Comparison of ENCODE assay signal across 13 cellular contexts in the genomic region with DNA sequence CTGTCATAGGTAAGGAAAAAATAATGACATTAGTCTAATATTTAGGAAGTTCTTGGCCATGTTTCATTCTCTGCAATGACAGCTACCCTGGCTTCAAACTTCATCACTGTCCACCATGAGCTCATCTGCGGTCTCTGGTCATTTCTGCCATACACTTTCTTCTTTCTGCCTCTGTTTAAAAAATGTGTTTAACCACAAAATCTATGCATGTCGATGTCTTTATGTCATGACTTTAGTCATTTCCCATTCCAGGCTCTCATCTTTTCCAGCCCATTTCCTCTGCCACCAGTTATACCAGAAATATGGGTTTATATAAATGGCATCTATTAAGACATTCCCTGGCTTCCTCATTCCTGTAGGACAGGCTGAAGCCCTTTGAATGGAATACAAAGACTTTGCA.
DNase-seq lines count a peak whose midpoint lies in the region; ATAC-seq, FAIRE-seq and TF ChIP-seq lines count a peak whose summit lies in the region.
"Had no signal": no experiment of that assay in that cellular context is flagged by ENCODE, and none has a peak within 500 bp of the region (broad histone marks: within the 10 kb centered on the region; RNA-seq: fewer than 3 reads in every experiment).

No MANE protein-coding gene starts in this region.

- no peak overlapping the region for H3K4me3 Mint-ChIP-seq in astrocyte (ENCODE audit: unreplicated experiment)
- H3K4me3 Mint-ChIP-seq: T-helper 17 cell had no signal

- H3K27me3 Mint-ChIP-seq in astrocyte (ENCODE audit: low read depth, unreplicated experiment), result no peaks in the 10 kb centered on the region
- H3K27me3 Mint-ChIP-seq: progenitor cell of endocrine pancreas had no signal

- H3K9me3 ChIP-seq in astrocyte (ENCODE audit: insufficient read depth, low read depth, low read length), result no peaks in the 10 kb centered on the region

- no peaks in the 10 kb centered on the region for H4K20me1 ChIP-seq in astrocyte (ENCODE audit: insufficient read depth, low read length)

- no peak for TF ChIP-seq CTCF in AG10803 (conservative IDR thresholded peaks at IDR 0.05; ENCODE audit: low read length)
- no peak for TF ChIP-seq CTCF in astrocyte (IDR thresholded peaks at IDR 0.05; ENCODE audit: insufficient read depth, low read depth, low read length)

- H3K4me3 ChIP-seq in AG10803 (ENCODE audit: low read length), result no peak overlapping the region
- H3K4me3 ChIP-seq in astrocyte (ENCODE audit: insufficient read depth, low read depth, low read length), result no peak overlapping the region

- H3K27me3 ChIP-seq in astrocyte (ENCODE audit: insufficient read depth, low read length), result no peaks in the 10 kb centered on the region

- no peak overlapping the region for H2AFZ ChIP-seq in astrocyte (ENCODE audit: low read depth, low read length)

- peaks cover 25% of the 10 kb centered on the region for H3K4me1 ChIP-seq in astrocyte (ENCODE audit: insufficient read depth, low read length)

- peaks cover 24% of the 10 kb centered on the region for H3K4me1 Mint-ChIP-seq in astrocyte (ENCODE audit: low read depth, unreplicated experiment)

- DNase-seq in AG10803 (ENCODE audit: low read depth) (peak; percentile 86), HPDE6-E6E7 (ENCODE audit: extremely low spot score) (peak; percentile 61), astrocyte (ENCODE audit: low read depth) (peak; percentile 90), iris pigment epithelial cell (ENCODE audit: low read depth) (peak; percentile 76), SHP77 treated with DMSO at 0.1 percent for 48 hours (lab: John Stamatoyannopoulos, UW) (no peak), RPMI8226 (no peak), globus pallidus (ENCODE audit: low spot score) (no peak)
- DNase-seq: caudate nucleus; CD8-positive, alpha-beta T cell; mesendoderm; T-helper 17 cell had no signal

- H3K4me2 ChIP-seq in astrocyte (ENCODE audit: low read length), result peak overlapping the region; percentile 47

- H3K36me3 ChIP-seq in astrocyte (ENCODE audit: insufficient read depth, low read length), result no peaks in the 10 kb centered on the region

- FAIRE-seq in astrocyte (lab: Jason Lieb, UNC), result peak; percentile 99

- H3K27ac Mint-ChIP-seq in astrocyte (ENCODE audit: unreplicated experiment), result peak overlapping the region; percentile 90
- H3K27ac Mint-ChIP-seq: progenitor cell of endocrine pancreas had no signal

- ATAC-seq in GM21367 (IDR thresholded peaks at IDR 0.05; ENCODE audit: unreplicated experiment), result no peak
- ATAC-seq: CD8-positive, alpha-beta T cell; T-helper 17 cell had no signal

- H3K79me2 ChIP-seq in astrocyte (ENCODE audit: insufficient read depth, low read length), result no peaks in the 10 kb centered on the region

- H3K27ac ChIP-seq in astrocyte (ENCODE audit: low read depth, low read length), result peak overlapping the region; percentile 75

- peak overlapping the region; percentile 35 for H3K9ac ChIP-seq in astrocyte (ENCODE audit: low read length)

- H3K36me3 Mint-ChIP-seq in astrocyte (ENCODE audit: low read depth, unreplicated experiment), result no peaks in the 10 kb centered on the region
- H3K36me3 Mint-ChIP-seq: CD8-positive, alpha-beta T cell had no signal

- H3K9me3 Mint-ChIP-seq in astrocyte (ENCODE audit: unreplicated experiment), result peaks cover 4% of the 10 kb centered on the region
- H3K9me3 Mint-ChIP-seq: CD8-positive, alpha-beta T cell had no signal

Comparison
In these comparisons a context has a peak if more than half of its experiments do, and no peak if none do; other contexts are left out.
1. DNase-seq: peak in AG10803 (single experiment), HPDE6-E6E7 (single experiment), astrocyte (single experiment) and iris pigment epithelial cell (single experiment); none in SHP77 treated with DMSO at 0.1 percent for 48 hours (single experiment), RPMI8226 (single experiment) and globus pallidus (single experiment).